In genomic region chr9:99103505-99103904, GRCh38 we compare ENCODE assay signal across 8 cellular contexts. TPM values are rescaled to one million over a fixed set of nuclear protein-coding genes. Genes with fewer than 3 reads are reported as not detected.
DNase-seq lines count a peak whose midpoint lies in the region; ATAC-seq and TF ChIP-seq lines count a peak whose summit lies in the region.

No MANE protein-coding gene starts in this region.

- H3K9me3 Mint-ChIP-seq in CD4-positive, alpha-beta T cell, result peaks cover 4% of the 10 kb centered on the region

- H3K27me3 Mint-ChIP-seq in CD4-positive, alpha-beta T cell, result no peaks in the 10 kb centered on the region

- no peaks in the 10 kb centered on the region for H3K9me3 ChIP-seq in CD4-positive, alpha-beta T cell (ENCODE audit: control insufficient read depth, low read length)
- H3K9me3 ChIP-seq in RWPE2 (ENCODE audit: severe bottlenecking) (no peaks in the 10 kb centered on the region), esophagus squamous epithelium (no peaks in the 10 kb centered on the region), neutrophil (no peaks in the 10 kb centered on the region), BE2C (peaks cover 2% of the 10 kb centered on the region; the same call in 1 of the 2 replicates)

- H3K4me3 Mint-ChIP-seq in CD4-positive, alpha-beta T cell, result peak overlapping the region; percentile 93

- H3K36me3 Mint-ChIP-seq in CD4-positive, alpha-beta T cell (ENCODE audit: low read depth), result peaks cover 14% of the 10 kb centered on the region

- no peak overlapping the region for H3K4me3 ChIP-seq in RWPE2 (ENCODE audit: severe bottlenecking)
- H3K4me3 ChIP-seq in esophagus squamous epithelium, result peak overlapping the region in 3 of 4 donors; percentile 76 to 92 (median 78)
- H3K4me3 ChIP-seq in neutrophil (ENCODE audit: low read depth in 1 of 2, low read length in 1 of 2), result no peak overlapping the region
- H3K4me3 ChIP-seq in BE2C (ENCODE audit: low read depth, low read length), result no peak overlapping the region

- POLR2A ChIA-PET in CD4-positive, alpha-beta T cell (lab: Charles Lee), result interaction anchor here (0.6 to 6.0 kb wide), 20 partner anchors 9 to 1470 kb away, joined by 3 to 73 read pairs (median 10); partner anchors contain the start of genes NCBP1 and TSTD2

- no peak for TF ChIP-seq POLR2A in esophagus squamous epithelium (IDR thresholded peaks at IDR 0.05)

- no peak for ATAC-seq in CD4-positive, alpha-beta T cell (ENCODE audit: poor library complexity)
- ATAC-seq in RWPE2 (ENCODE audit: low read depth) (no peak), GM19397 (IDR thresholded peaks at IDR 0.05; ENCODE audit: unreplicated experiment) (no peak)

- no peak for TF ChIP-seq CTCF in CD4-positive, alpha-beta T cell (IDR thresholded peaks at IDR 0.05)
- TF ChIP-seq CTCF in RWPE2 (IDR thresholded peaks at IDR 0.05; ENCODE audit: poor library complexity, severe bottlenecking) (no peak), esophagus squamous epithelium (IDR thresholded peaks at IDR 0.05) (no peak), neutrophil (IDR thresholded peaks at IDR 0.05) (no peak), BE2C (IDR thresholded peaks at IDR 0.05; ENCODE audit: low read depth, low read length) (no peak)

- no peaks in the 10 kb centered on the region for H3K27me3 ChIP-seq in CD4-positive, alpha-beta T cell (ENCODE audit: control insufficient read depth, insufficient read depth, low read length)
- H3K27me3 ChIP-seq in RWPE2 (ENCODE audit: insufficient read depth, poor library complexity, severe bottlenecking) (no peaks in the 10 kb centered on the region), esophagus squamous epithelium (no peaks in the 10 kb centered on the region), neutrophil (peaks cover 3% of the 10 kb centered on the region), BE2C (no peaks in the 10 kb centered on the region)

- H3K27ac Mint-ChIP-seq in CD4-positive, alpha-beta T cell, result peak overlapping the region; percentile 93

- no peak for DNase-seq in CD4-positive, alpha-beta T cell
- DNase-seq in RWPE2 (ENCODE audit: low spot score), result no peak
- DNase-seq in esophagus squamous epithelium (lab: John Stamatoyannopoulos, UW), result no peak
- DNase-seq in ecto neural progenitor cell (ENCODE audit: low spot score), result no peak
- no peak for DNase-seq in BE2C
- no peak for DNase-seq in AG08395 (ENCODE audit: low spot score)

- H3K4me1 ChIP-seq in RWPE2 (ENCODE audit: insufficient read depth, poor library complexity, severe bottlenecking) (peaks cover 17% of the 10 kb centered on the region), esophagus squamous epithelium (peaks cover 27 to 58% (median 27%) of the 10 kb centered on the region in 3 donors), neutrophil (ENCODE audit: control insufficient read depth in 1 of 2, insufficient read depth in 1 of 2, low read depth in 1 of 2, low read length in 1 of 2) (peaks cover 36 to 37% of the 10 kb centered on the region in 2 experiments), BE2C (no peaks in the 10 kb centered on the region; the same call in 1 of the 2 replicates)

- peaks cover 59% of the 10 kb centered on the region for H3K4me1 Mint-ChIP-seq in CD4-positive, alpha-beta T cell (ENCODE audit: low read depth)

- WGBS in esophagus squamous epithelium, 2 donors, result 32 to 35% methylated on average over 6 of the region's 6 CpGs

- no peaks in the 10 kb centered on the region for H3K36me3 ChIP-seq in RWPE2 (ENCODE audit: low read depth)
- no peaks in the 10 kb centered on the region for H3K36me3 ChIP-seq in esophagus squamous epithelium
- no peaks in the 10 kb centered on the region for H3K36me3 ChIP-seq in neutrophil
- H3K36me3 ChIP-seq in BE2C, result no peaks in the 10 kb centered on the region

- H3K27ac ChIP-seq in CD4-positive, alpha-beta T cell (ENCODE audit: low read depth, low read length), result peak overlapping the region; percentile 74
- H3K27ac ChIP-seq in RWPE2 (ENCODE audit: poor library complexity, severe bottlenecking) (peak overlapping the region; percentile 87), esophagus squamous epithelium (peak overlapping the region; percentile 91 to 99 (median 96)), neutrophil (peak overlapping the region; percentile 94)

- CTCF ChIA-PET in CD4-positive, alpha-beta T cell (lab: Charles Lee), result interaction anchor here (1.0 to 2.3 kb wide), 5 partner anchors 10 to 89 kb away, joined by 3 to 9 read pairs (median 4); no protein-coding TSS in a partner anchor

- intact Hi-C loops in CD4-positive, alpha-beta T cell (cut with DNase I, micrococcal nuclease), result loop anchor here (2.0 to 10.0 kb wide), 2 partner anchors 45 to 1119 kb away; partner anchors contain the start of gene ANP32B (in 1 of the 2)
- intact Hi-C loops in esophagus squamous epithelium (cut with DNase I), result no loop called here

RNA-seq across cellular contexts. Expression of gene TGFBR1, which starts 1.4 kb away (rescaled TPM):
- total RNA-seq in CD4-positive, alpha-beta T cell, result 10 to 100 TPM; 12.9 to 14.6 TPM
- total RNA-seq in esophagus squamous epithelium, result 10 to 100 TPM; 20.2 to 34.3 (median 25.6) TPM
- polyA plus RNA-seq in BE2C (2012; ENCODE audit: insufficient read depth, insufficient read length, low read depth), result 3.2 TPM

Comparison
In these comparisons a context has a peak if more than half of its experiments do, and no peak if none do; other contexts are left out.
1. H3K4me3 ChIP-seq: peak in esophagus squamous epithelium (3 of 4); none in RWPE2 (single experiment), neutrophil (0 of 2) and BE2C (single experiment).
2. Peak in every context shown above with its lines, with median percentiles within 50 percentile points of each other: H3K27ac ChIP-seq.